ENCODE assay signal across 1 cellular context in genomic region chr10:80528901-80529300, GRCh38.
TF ChIP-seq lines count a peak whose summit lies in the region.

No MANE protein-coding gene starts in this region.

TF ChIP-seq in IMR-90, 13 proteins besides CTCF, POLR2A, EP300 and RAD21:
- TF ChIP-seq MAFK (IDR thresholded peaks at IDR 0.05; ENCODE audit: low read depth, low read length) (no peak), USF2 (IDR thresholded peaks at IDR 0.05; ENCODE audit: low read depth, low read length) (no peak), MXI1 (IDR thresholded peaks at IDR 0.05; ENCODE audit: borderline replicate concordance, low read depth, low read length) (no peak), FOS (IDR thresholded peaks at IDR 0.05; ENCODE audit: low read depth, low read length) (no peak), NFE2L2 (IDR thresholded peaks at IDR 0.05; ENCODE audit: low read depth, low read length) (no peak), MAZ (IDR thresholded peaks at IDR 0.05; ENCODE audit: borderline replicate concordance, low read depth, low read length) (no peak), RFX5 (IDR thresholded peaks at IDR 0.05; ENCODE audit: low read depth, low read length) (no peak), RCOR1 (IDR thresholded peaks at IDR 0.05; ENCODE audit: insufficient replicate concordance, low read length) (no peak), ELK1 (IDR thresholded peaks at IDR 0.05; ENCODE audit: borderline replicate concordance, low read depth, low read length) (no peak), CHD1 (IDR thresholded peaks at IDR 0.05; ENCODE audit: low read depth, low read length) (no peak), BHLHE40 (IDR thresholded peaks at IDR 0.05; ENCODE audit: low read depth, low read length) (no peak), CEBPB (IDR thresholded peaks at IDR 0.05; ENCODE audit: low read depth, low read length) (no peak), SMC3 (IDR thresholded peaks at IDR 0.05; ENCODE audit: low read depth, low read length) (no peak)
